In genomic region chr5:23071682-23072081, GRCh38 we compare ENCODE assay signal across 23 cellular contexts.
DNase-seq lines count a peak whose midpoint lies in the region; ATAC-seq and TF ChIP-seq lines count a peak whose summit lies in the region.
"Had no signal": no experiment of that assay in that cellular context is flagged by ENCODE, and none has a peak within 500 bp of the region (broad histone marks: within the 10 kb centered on the region; RNA-seq: fewer than 3 reads in every experiment).

No MANE protein-coding gene starts in this region.

- DNase-seq in WERI-Rb-1 (no peak), Kasumi-1 (lab: John Stamatoyannopoulos, UW) (no peak)
- DNase-seq in central memory CD4-positive, alpha-beta T cell: no peak
- DNase-seq: activated CD4-positive, alpha-beta T cell treated with anti-CD3 and anti-CD28 coated beads for 36 hours; activated CD8-positive, alpha-beta T cell treated with anti-CD3 and anti-CD28 coated beads, Interleukin-2, amount 10 ng/mL, durations not matched to agents 7 days and 5 days; amygdala; brain microvascular endothelial cell; CD4-positive, alpha-beta memory T cell; H9; NCI-H1092 treated with DMSO at 0.1 percent for 48 hours; NCI-H1930; NCI-H2171 treated with DMSO at 0.1 percent for 48 hours; SHP77; stimulated activated CD4-positive, alpha-beta T cell treated with anti-CD3 and anti-CD28 coated beads, Interleukin-15, amount 100 ng/mL, for 24 hours; stimulated activated CD4-positive, alpha-beta T cell treated with anti-CD3 and anti-CD28 coated beads, Interleukin-4, amount 100 ng/mL, for 4 hours had no signal

- ATAC-seq in GM18508 (IDR thresholded peaks at IDR 0.05; ENCODE audit: insufficient read depth, unreplicated experiment): peak; percentile 63
- peak; percentile 64 for ATAC-seq in GM21619 (IDR thresholded peaks at IDR 0.05; ENCODE audit: unreplicated experiment)
- ATAC-seq in HG03354 (IDR thresholded peaks at IDR 0.05; ENCODE audit: poor library complexity, severe bottlenecking, unreplicated experiment): peak; percentile 64
- no peak for ATAC-seq in activated CD4-positive, CD25-positive, alpha-beta regulatory T cell treated with anti-CD3 and anti-CD28 coated beads, Interleukin-2, amount 50 U/mL, for 24 hours
- ATAC-seq in HG02885 (IDR thresholded peaks at IDR 0.05; ENCODE audit: poor library complexity, unreplicated experiment): no peak
- ATAC-seq: activated CD4-positive, alpha-beta T cell treated with anti-CD3 and anti-CD28 coated beads for 36 hours; activated CD8-positive, alpha-beta T cell treated with anti-CD3 and anti-CD28 coated beads, Interleukin-2, amount 10 ng/mL, durations not matched to agents 7 days and 5 days; esophagus mucosa; Panc1 had no signal

- no peaks in the 10 kb centered on the region for H3K36me3 ChIP-seq in WERI-Rb-1
- H3K36me3 ChIP-seq: brain microvascular endothelial cell, tibial nerve had no signal

- H3K9me3 ChIP-seq in WERI-Rb-1 (ENCODE audit: severe bottlenecking): peaks cover 4% of the 10 kb centered on the region
- H3K9me3 ChIP-seq: tibial nerve had no signal

- no peak overlapping the region for H3K4me3 ChIP-seq in WERI-Rb-1 (ENCODE audit: low read depth, low read length)
- H3K4me3 ChIP-seq: tibial nerve had no signal

- TF ChIP-seq CTCF in WERI-Rb-1 (IDR thresholded peaks at IDR 0.05; ENCODE audit: low read depth, low read length): no peak

- H3K27ac ChIP-seq in WERI-Rb-1: peak overlapping the region; percentile 37
- H3K27ac ChIP-seq: brain microvascular endothelial cell, tibial nerve had no signal

- no peaks in the 10 kb centered on the region for H3K27me3 ChIP-seq in WERI-Rb-1 (ENCODE audit: insufficient read depth, low read depth, severe bottlenecking)
- H3K27me3 ChIP-seq: brain microvascular endothelial cell, tibial nerve had no signal

Comparison
In these comparisons a context has a peak if more than half of its experiments do, and no peak if none do; other contexts are left out.
1. ATAC-seq: peak in GM18508 (single experiment), GM21619 (single experiment) and HG03354 (single experiment); none in activated CD4-positive, CD25-positive, alpha-beta regulatory T cell treated with anti-CD3 and anti-CD28 coated beads, Interleukin-2, amount 50 U/mL, for 24 hours (0 of 2) and HG02885 (single experiment).